Comparison of ENCODE assay signal across 9 cellular contexts in the genomic region with DNA sequence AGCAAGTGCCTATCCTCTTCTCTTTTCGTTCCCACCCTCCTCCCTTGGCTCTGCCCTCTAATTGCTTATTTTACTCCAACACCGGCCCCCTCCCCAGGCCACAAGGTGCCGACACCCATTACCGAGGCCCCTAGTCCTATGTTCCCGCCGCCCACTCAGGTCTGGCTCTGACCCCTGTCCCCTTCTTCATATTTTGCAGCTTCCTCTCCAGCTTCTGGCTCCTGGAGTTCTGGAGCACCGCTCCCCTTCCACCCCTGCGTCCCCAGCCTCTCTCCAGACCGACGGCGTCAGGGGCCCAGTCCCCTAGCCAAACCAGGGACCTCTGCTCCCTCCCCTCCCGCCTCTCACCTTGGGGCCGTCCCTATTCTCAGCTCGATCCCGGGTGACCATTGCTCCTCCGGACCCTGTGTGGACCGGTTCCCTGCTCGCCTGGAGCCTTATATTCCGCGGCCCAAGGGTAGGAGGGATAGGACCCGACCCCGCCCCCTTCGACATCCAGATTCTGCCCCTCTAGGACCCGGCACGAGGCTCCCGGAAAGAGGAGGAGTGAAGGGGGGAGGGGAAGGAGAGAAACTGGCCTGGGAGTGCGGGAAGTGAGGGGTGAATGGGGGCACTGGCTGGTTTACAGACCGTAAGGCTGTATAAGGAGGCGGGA. TPM values are rescaled to one million over a fixed set of nuclear protein-coding genes. Genes with fewer than 3 reads are reported as not detected.
DNase-seq lines count a peak whose midpoint lies in the region; ATAC-seq, FAIRE-seq and TF ChIP-seq lines count a peak whose summit lies in the region.
"Had no signal": no experiment of that assay in that cellular context is flagged by ENCODE, and none has a peak within 500 bp of the region (broad histone marks: within the 10 kb centered on the region; RNA-seq: fewer than 3 reads in every experiment).

A gene (minus strand): TSS at position 412 of the 655 bp plus-strand sequence. CDS start 22 bp downstream, at position 390.

- peaks cover 23% of the 10 kb centered on the region for H3K4me1 Mint-ChIP-seq in WTC11

- no peaks in the 10 kb centered on the region for H3K9me3 Mint-ChIP-seq in WTC11

- ATAC-seq in A549 (no peak), WTC11 (peak; percentile 1), GM18858 (IDR thresholded peaks at IDR 0.05; ENCODE audit: unreplicated experiment) (no peak), GM21515 (IDR thresholded peaks at IDR 0.05; ENCODE audit: unreplicated experiment) (no peak)
- ATAC-seq: mucosa of descending colon had no signal

- TF ChIP-seq RAD21 in A549 (conservative IDR thresholded peaks at IDR 0.05 in 1 of 2, IDR thresholded peaks at IDR 0.05 in 1 of 2), result no peak

- H3K27me3 Mint-ChIP-seq in WTC11 (ENCODE audit: low read depth), result peaks cover 72% of the 10 kb centered on the region

- 2% methylated on average over 29 of the region's 29 CpGs for WGBS in A549 (ENCODE audit: missing lambda C conversion rate)

- H3K4me1 ChIP-seq in A549 (peaks cover 19% of the 10 kb centered on the region), subcutaneous abdominal adipose tissue (ENCODE audit: control insufficient read depth in 5 of 5, insufficient read depth in 5 of 5, low read length in 5 of 5) (peaks cover 13 to 77% (median 71%) of the 10 kb centered on the region in 5 donors)

- H3K27ac ChIP-seq in A549, result peak within 1 kb of the TSS; percentile 61 to 83
- H3K27ac ChIP-seq in subcutaneous abdominal adipose tissue (ENCODE audit: low read depth, low read length), result no peak within 1 kb of the TSS

- no peak for TF ChIP-seq EP300 in A549 (IDR thresholded peaks at IDR 0.05)

- no peak for TF ChIP-seq CTCF in A549 (IDR thresholded peaks at IDR 0.05)
- TF ChIP-seq CTCF in WTC11 (IDR thresholded peaks at IDR 0.05), result no peak

- H3K4me3 Mint-ChIP-seq in WTC11, result peak within 1 kb of the TSS; percentile 85

- H3K36me3 Mint-ChIP-seq in WTC11, result no peaks in the 10 kb centered on the region

- H3K9me3 ChIP-seq in A549 (no peaks in the 10 kb centered on the region), iPS-18c (ENCODE audit: control insufficient read depth, insufficient read depth, low read length) (no peaks in the 10 kb centered on the region), subcutaneous abdominal adipose tissue (ENCODE audit: control insufficient read depth in 5 of 5, low read length in 5 of 5) (no peaks in the 10 kb centered on the region)
- H3K9me3 ChIP-seq: mucosa of descending colon had no signal

- FAIRE-seq in A549 (lab: Jason Lieb, UNC) (no peak), urothelium cell line (lab: Jason Lieb, UNC) (no peak)

- peak within 1 kb of the TSS in 2 of 5 donors; percentile 9 to 62 for H3K9ac ChIP-seq in subcutaneous abdominal adipose tissue (ENCODE audit: low read length in 5 of 5)

- CTCF ChIA-PET in A549 (lab: Yijun Ruan, JAX), result interaction anchor here (0.8 to 8.1 kb wide), 13 partner anchors 9 to 623 kb away, joined by 3 to 116 read pairs (median 5); a partner anchor contains a TSS
- CTCF ChIA-PET in WTC11 (lab: Charles Lee), result interaction anchor here (1.1 to 9.8 kb wide), 9 partner anchors 10 to 100 kb away, joined by 3 to 118 read pairs (median 8); no protein-coding TSS in a partner anchor

- H3K27me3 ChIP-seq in subcutaneous abdominal adipose tissue (ENCODE audit: control insufficient read depth in 5 of 5, insufficient read depth in 4 of 5, low read length in 5 of 5), result peaks cover 20 to 33% (median 26%) of the 10 kb centered on the region in 5 donors

- DNase-seq in A549 (ENCODE audit: low read depth in 1 of 2, low spot score in 1 of 2) (peak in 1 of 2 experiments; percentile 62), WTC11 (ENCODE audit: low spot score) (peak; percentile 79), urothelium cell line (ENCODE audit: low spot score) (no peak)

- no peaks in the 10 kb centered on the region for H3K36me3 ChIP-seq in subcutaneous abdominal adipose tissue (ENCODE audit: control insufficient read depth in 5 of 5, insufficient read depth in 5 of 5, low read length in 5 of 5)

- H3K4me3 ChIP-seq in A549, result peak within 1 kb of the TSS; percentile 56
- H3K4me3 ChIP-seq in GM08714 (ENCODE audit: low read length), result peak within 1 kb of the TSS; percentile 84; the same call in 1 of the 2 replicates
- peak within 1 kb of the TSS; percentile 82 for H3K4me3 ChIP-seq in iPS-18c (ENCODE audit: insufficient read depth, low read depth, low read length)
- H3K4me3 ChIP-seq in subcutaneous abdominal adipose tissue (ENCODE audit: low read depth in 1 of 5, low read length in 5 of 5), result peak within 1 kb of the TSS; percentile 57 to 82 (median 71)
- H3K4me3 ChIP-seq: mucosa of descending colon had no signal

- POLR2A ChIA-PET in A549 (lab: Yijun Ruan, JAX) (interaction anchor here (0.9 to 3.9 kb wide), 10 partner anchors 10 to 172 kb away, joined by 3 to 35 read pairs (median 4); a partner anchor contains a TSS), WTC11 (lab: Charles Lee) (interaction anchor here (1.0 to 2.5 kb wide), 7 partner anchors 10 to 66 kb away, joined by 4 to 7 read pairs (median 5); a partner anchor contains a TSS)

- H3K4me2 ChIP-seq in A549, result peak within 1 kb of the TSS; percentile 95

- peak; percentile 53 for TF ChIP-seq POLR2A in A549 (IDR thresholded peaks at IDR 0.05; ENCODE audit: low read length)

- H3K27ac Mint-ChIP-seq in WTC11, result no peak within 1 kb of the TSS

TF ChIP-seq in A549, 52 proteins besides CTCF, POLR2A, EP300 and RAD21 (continues in another document):
- TF ChIP-seq KDM1A (IDR thresholded peaks at IDR 0.05; ENCODE audit: low read depth) (no peak), NPAS2 (CRISPR knock-in tag; IDR thresholded peaks at IDR 0.05; ENCODE audit: borderline replicate concordance) (no peak), JUN (IDR thresholded peaks at IDR 0.05) (0 out of 5 replicates have a peak, but pooled peaks of 1 of the 2 experiments have one; percentile 30)
- TF ChIP-seq, protein P1, sequence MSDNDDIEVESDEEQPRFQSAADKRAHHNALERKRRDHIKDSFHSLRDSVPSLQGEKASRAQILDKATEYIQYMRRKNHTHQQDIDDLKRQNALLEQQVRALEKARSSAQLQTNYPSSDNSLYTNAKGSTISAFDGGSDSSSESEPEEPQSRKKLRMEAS (IDR thresholded peaks at IDR 0.05), result peak; percentile 59

TF ChIP-seq in WTC11, 78 proteins besides CTCF, POLR2A, EP300 and RAD21 (continues in another document):
- TF ChIP-seq, protein P2, sequence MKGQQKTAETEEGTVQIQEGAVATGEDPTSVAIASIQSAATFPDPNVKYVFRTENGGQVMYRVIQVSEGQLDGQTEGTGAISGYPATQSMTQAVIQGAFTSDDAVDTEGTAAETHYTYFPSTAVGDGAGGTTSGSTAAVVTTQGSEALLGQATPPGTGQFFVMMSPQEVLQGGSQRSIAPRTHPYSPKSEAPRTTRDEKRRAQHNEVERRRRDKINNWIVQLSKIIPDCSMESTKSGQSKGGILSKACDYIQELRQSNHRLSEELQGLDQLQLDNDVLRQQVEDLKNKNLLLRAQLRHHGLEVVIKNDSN (CRISPR knock-in tag; IDR thresholded peaks at IDR 0.05), result no peak
- TF ChIP-seq, protein P3, sequence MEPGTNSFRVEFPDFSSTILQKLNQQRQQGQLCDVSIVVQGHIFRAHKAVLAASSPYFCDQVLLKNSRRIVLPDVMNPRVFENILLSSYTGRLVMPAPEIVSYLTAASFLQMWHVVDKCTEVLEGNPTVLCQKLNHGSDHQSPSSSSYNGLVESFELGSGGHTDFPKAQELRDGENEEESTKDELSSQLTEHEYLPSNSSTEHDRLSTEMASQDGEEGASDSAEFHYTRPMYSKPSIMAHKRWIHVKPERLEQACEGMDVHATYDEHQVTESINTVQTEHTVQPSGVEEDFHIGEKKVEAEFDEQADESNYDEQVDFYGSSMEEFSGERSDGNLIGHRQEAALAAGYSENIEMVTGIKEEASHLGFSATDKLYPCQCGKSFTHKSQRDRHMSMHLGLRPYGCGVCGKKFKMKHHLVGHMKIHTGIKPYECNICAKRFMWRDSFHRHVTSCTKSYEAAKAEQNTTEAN (CRISPR knock-in tag; IDR thresholded peaks at IDR 0.05), result no peak
- TF ChIP-seq CBFB (CRISPR knock-in tag; IDR thresholded peaks at IDR 0.05; ENCODE audit: low read depth) (no peak), FOXP1 (CRISPR knock-in tag; IDR thresholded peaks at IDR 0.05; ENCODE audit: borderline replicate concordance) (no peak), ZNF138 (CRISPR knock-in tag; conservative IDR thresholded peaks at IDR 0.05) (no peak), GABPB1 (CRISPR knock-in tag; IDR thresholded peaks at IDR 0.05) (no peak), FOXK1 (CRISPR knock-in tag; IDR thresholded peaks at IDR 0.05) (peak; percentile 41; the same call in 1 of the 2 replicates), MXD4 (CRISPR knock-in tag; IDR thresholded peaks at IDR 0.05; ENCODE audit: borderline replicate concordance) (no peak), GRHL2 (CRISPR knock-in tag; IDR thresholded peaks at IDR 0.05; ENCODE audit: insufficient replicate concordance, severe bottlenecking) (no peak), TP53 (CRISPR knock-in tag; IDR thresholded peaks at IDR 0.05) (0 out of 2 replicates have a peak, but pooled peaks have one; percentile 33)
- TF ChIP-seq, protein P4, sequence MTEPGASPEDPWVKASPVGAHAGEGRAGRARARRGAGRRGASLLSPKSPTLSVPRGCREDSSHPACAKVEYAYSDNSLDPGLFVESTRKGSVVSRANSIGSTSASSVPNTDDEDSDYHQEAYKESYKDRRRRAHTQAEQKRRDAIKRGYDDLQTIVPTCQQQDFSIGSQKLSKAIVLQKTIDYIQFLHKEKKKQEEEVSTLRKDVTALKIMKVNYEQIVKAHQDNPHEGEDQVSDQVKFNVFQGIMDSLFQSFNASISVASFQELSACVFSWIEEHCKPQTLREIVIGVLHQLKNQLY (CRISPR knock-in tag; IDR thresholded peaks at IDR 0.05), result no peak
- TF ChIP-seq, protein P5, sequence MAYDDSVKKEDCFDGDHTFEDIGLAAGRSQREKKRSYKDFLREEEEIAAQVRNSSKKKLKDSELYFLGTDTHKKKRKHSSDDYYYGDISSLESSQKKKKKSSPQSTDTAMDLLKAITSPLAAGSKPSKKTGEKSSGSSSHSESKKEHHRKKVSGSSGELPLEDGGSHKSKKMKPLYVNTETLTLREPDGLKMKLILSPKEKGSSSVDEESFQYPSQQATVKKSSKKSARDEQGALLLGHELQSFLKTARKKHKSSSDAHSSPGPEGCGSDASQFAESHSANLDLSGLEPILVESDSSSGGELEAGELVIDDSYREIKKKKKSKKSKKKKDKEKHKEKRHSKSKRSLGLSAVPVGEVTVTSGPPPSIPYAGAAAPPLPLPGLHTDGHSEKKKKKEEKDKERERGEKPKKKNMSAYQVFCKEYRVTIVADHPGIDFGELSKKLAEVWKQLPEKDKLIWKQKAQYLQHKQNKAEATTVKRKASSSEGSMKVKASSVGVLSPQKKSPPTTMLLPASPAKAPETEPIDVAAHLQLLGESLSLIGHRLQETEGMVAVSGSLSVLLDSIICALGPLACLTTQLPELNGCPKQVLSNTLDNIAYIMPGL (CRISPR knock-in tag; IDR thresholded peaks at IDR 0.05), result peak; percentile 86; the same call in 1 of the 2 replicates

RNA-seq across cellular contexts. Expression of the gene that starts here (rescaled TPM):
- polyA plus RNA-seq in A549 (2011; rRNA removed) (0.56 and 0.58 TPM in 2 replicates), A549 (2017; fragmentation: RNase III; extraction: RNeasy Plus Mini Kit Qiagen cat#74134 plus additional on column Dnase treatment) (0.67 to 1.4 TPM (median 0.72 TPM) in 3 replicates)
- 1.9 and 2.5 TPM in 2 replicates for polyA plus RNA-seq in A549 (2012; cell fraction: cytosol; rRNA removed)
- polyA plus RNA-seq in A549 (2012; cell fraction: nucleus; rRNA removed), result 5.0 and 10.2 TPM in 2 replicates
- polyA minus RNA-seq in A549 (2011; rRNA and poly(A)+ RNA removed), result 0.24 and 0.50 TPM in 2 replicates
- 3.1 to 3.9 TPM (median 3.7 TPM) in 3 replicates for total RNA-seq in WTC11 (2021)
